In the genomic region with DNA sequence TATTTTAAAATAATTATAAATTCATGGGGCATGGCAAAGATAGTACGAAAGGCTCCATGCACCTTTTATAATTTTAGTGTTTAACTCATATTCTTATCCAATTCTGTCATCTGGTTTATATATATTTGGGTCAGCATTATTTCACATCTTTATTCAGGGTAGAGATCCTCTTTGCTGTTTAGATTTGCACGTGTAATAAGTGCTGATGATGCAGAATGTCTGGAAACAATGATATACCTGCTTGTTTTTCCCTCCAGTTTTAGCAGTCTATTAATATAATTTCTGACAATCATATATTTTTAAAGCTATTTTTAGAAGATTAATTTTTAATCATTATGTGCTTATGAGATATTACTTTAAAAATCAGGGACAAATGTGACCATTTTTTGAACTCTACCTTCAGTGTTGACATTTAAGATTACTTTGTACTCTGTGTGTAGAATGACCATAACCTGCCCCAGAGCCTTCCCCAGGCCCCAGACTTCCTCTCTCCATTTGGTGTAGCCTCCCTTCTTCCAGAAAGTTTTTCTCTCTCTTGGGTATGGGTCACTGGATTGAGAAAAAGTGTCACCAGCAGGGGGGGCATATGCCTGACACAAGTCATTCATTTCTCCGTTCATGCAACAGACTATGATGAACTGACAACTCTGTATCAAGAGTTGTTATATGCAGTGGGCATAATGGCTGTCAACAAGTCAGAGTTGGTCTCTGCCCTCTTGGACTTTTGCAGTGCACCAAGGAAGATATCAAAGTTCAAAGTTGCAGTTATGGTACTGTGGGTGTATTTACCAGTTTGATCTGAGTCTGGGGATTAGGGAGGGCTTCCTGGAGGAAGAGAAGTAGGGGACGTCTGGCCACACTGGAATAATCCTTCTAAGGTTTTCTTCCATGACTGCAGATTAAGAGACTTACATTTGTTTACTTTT, we compare ENCODE assay signal across 13 cellular contexts.
DNase-seq lines count a peak whose midpoint lies in the region; ATAC-seq, FAIRE-seq and TF ChIP-seq lines count a peak whose summit lies in the region.
"Had no signal": no experiment of that assay in that cellular context is flagged by ENCODE, and none has a peak within 500 bp of the region (broad histone marks: within the 10 kb centered on the region; RNA-seq: fewer than 3 reads in every experiment).

No MANE protein-coding gene starts in this region.

- no peaks in the 10 kb centered on the region for H3F3A ChIP-seq in Loucy (ENCODE audit: low read depth)

- H3K18ac ChIP-seq in H1 (ENCODE audit: extremely low read depth, low read length): no peak overlapping the region

- no peak for ATAC-seq in HG03571 (IDR thresholded peaks at IDR 0.05; ENCODE audit: unreplicated experiment)

- H3K9me3 Mint-ChIP-seq in progenitor cell of endocrine pancreas (ENCODE audit: low read depth): no peaks in the 10 kb centered on the region
- H3K9me3 Mint-ChIP-seq: central memory CD8-positive, alpha-beta T cell; stimulated activated naive B cell treated with anti-CD40 and anti-IgM and Interleukin-4, amounts not matched to agents 10 μg/mL and 1 μg/mL and 100 μg/mL, for 72 hours had no signal

- peaks cover 12% of the 10 kb centered on the region for H3K36me3 Mint-ChIP-seq in progenitor cell of endocrine pancreas (ENCODE audit: insufficient read depth)
- H3K36me3 Mint-ChIP-seq: stimulated activated naive B cell treated with anti-CD40 and anti-IgM and Interleukin-4, amounts not matched to agents 10 μg/mL and 1 μg/mL and 100 μg/mL, for 72 hours had no signal

- H3K4me3 Mint-ChIP-seq in progenitor cell of endocrine pancreas (ENCODE audit: low read depth): no peak overlapping the region
- H3K4me3 Mint-ChIP-seq: central memory CD8-positive, alpha-beta T cell; stimulated activated naive B cell treated with anti-CD40 and anti-IgM and Interleukin-4, amounts not matched to agents 10 μg/mL and 1 μg/mL and 100 μg/mL, for 72 hours had no signal

- H3K4me1 ChIP-seq in Loucy (ENCODE audit: insufficient read depth, low read length, poor library complexity, severe bottlenecking) (no peaks in the 10 kb centered on the region), H1 (replicated peaks in 1 of 4; ENCODE audit: control insufficient read depth in 3 of 4, insufficient read depth in 4 of 4, low read length in 3 of 4) (peaks cover 0 to 5% (median 1%) of the 10 kb centered on the region in 4 experiments; a peak in 1 of 7 replicates), thyroid gland (no peaks in the 10 kb centered on the region)

- no peak overlapping the region for H3K4ac ChIP-seq in H1 (replicated peaks; ENCODE audit: insufficient read length, low read depth, low read length)

- WGBS in H1 (ENCODE audit: extremely low coverage in 1 of 2, insufficient coverage in 1 of 2, insufficient read length in 1 of 2, insufficient replicate concordance in 2 of 2, low coverage in 1 of 2, low lambda C conversion rate in 2 of 2, missing lambda C conversion rate in 1 of 2), 2 experiments: 85% methylated on average over 4 of the region's 4 CpGs; no CpG with 5 or more reads in 1 of the 2 experiments
- WGBS in thyroid gland, 2 donors: 78 to 82% methylated on average over 4 of the region's 4 CpGs

- no peaks in the 10 kb centered on the region for H3K36me3 ChIP-seq in Loucy (ENCODE audit: insufficient read depth, low read length)
- no peaks in the 10 kb centered on the region; a peak in 1 of 8 replicates for H3K36me3 ChIP-seq in H1 (ENCODE audit: control insufficient read depth in 2 of 4, insufficient read depth in 4 of 4, low read length in 3 of 4)
- H3K36me3 ChIP-seq in thyroid gland: no peaks in the 10 kb centered on the region

- no peak overlapping the region for H2BK5ac ChIP-seq in H1 (ENCODE audit: low read depth, low read length)

- no peaks in the 10 kb centered on the region for H3K27me3 ChIP-seq in Loucy (ENCODE audit: insufficient read depth, low read length, poor library complexity, severe bottlenecking)
- H3K27me3 ChIP-seq in H1 (replicated peaks in 1 of 4; ENCODE audit: control insufficient read depth in 3 of 4, extremely low read depth in 1 of 4, insufficient read depth in 3 of 4, low read length in 3 of 4): no peaks in the 10 kb centered on the region; a peak in 1 of 7 replicates
- H3K27me3 ChIP-seq in thyroid gland: no peaks in the 10 kb centered on the region
- H3K27me3 ChIP-seq: right atrium auricular region had no signal

- H2AFZ ChIP-seq in Loucy (ENCODE audit: low read length): no peak overlapping the region
- no peak overlapping the region for H2AFZ ChIP-seq in H1 (ENCODE audit: low read length)

- H3K4me3 ChIP-seq in Loucy (ENCODE audit: low read length, poor library complexity, severe bottlenecking): no peak overlapping the region
- H3K4me3 ChIP-seq in H1 (ENCODE audit: extremely low read depth in 1 of 4, insufficient read depth in 2 of 4, low read depth in 3 of 4, low read length in 4 of 4): no peak overlapping the region
- H3K4me3 ChIP-seq in thyroid gland (replicated peaks in 1 of 3): no peak overlapping the region
- H3K4me3 ChIP-seq: right atrium auricular region had no signal

- H4K20me1 ChIP-seq in Loucy (ENCODE audit: insufficient read depth, low read length, poor library complexity, severe bottlenecking) (no peaks in the 10 kb centered on the region), H1 (replicated peaks in 1 of 2; ENCODE audit: control insufficient read depth in 1 of 2, insufficient read depth in 2 of 2, low read length in 2 of 2) (no peaks in the 10 kb centered on the region)

- POLR2A ChIA-PET in H1 (lab: Charles Lee; ENCODE audit: partially characterized antibody): no interaction called here

- H2BK120ac ChIP-seq in H1 (replicated peaks; ENCODE audit: low read depth, low read length): no peak overlapping the region

- no peak overlapping the region for H3K4me2 ChIP-seq in Loucy (ENCODE audit: low read depth, low read length, poor library complexity, severe bottlenecking)
- no peak overlapping the region for H3K4me2 ChIP-seq in H1 (ENCODE audit: insufficient read depth in 1 of 2, low read depth in 2 of 2, low read length in 2 of 2)

- H3K27ac ChIP-seq in H1 (ENCODE audit: low read depth, low read length): no peak overlapping the region
- H3K27ac ChIP-seq in thyroid gland: no peak overlapping the region
- H3K27ac ChIP-seq: right atrium auricular region had no signal

- H3K56ac ChIP-seq in H1 (replicated peaks; ENCODE audit: insufficient read length, low read depth, low read length): no peak overlapping the region

- no peak for TF ChIP-seq POLR2A in H1 (IDR thresholded peaks at IDR 0.05; ENCODE audit: control extremely low read depth in 1 of 2, low read depth in 2 of 2, low read length in 2 of 2)
- no peak for TF ChIP-seq POLR2A in thyroid gland (IDR thresholded peaks at IDR 0.05)

- H4K8ac ChIP-seq in H1 (ENCODE audit: extremely low read depth, insufficient read depth, low read length): no peak overlapping the region

- H3K9ac ChIP-seq in Loucy (ENCODE audit: low read depth, low read length, poor library complexity, severe bottlenecking): no peak overlapping the region
- no peak overlapping the region for H3K9ac ChIP-seq in H1 (replicated peaks in 1 of 4; ENCODE audit: extremely low read depth in 1 of 4, low read depth in 3 of 4, low read length in 3 of 4)

- H3K14ac ChIP-seq in H1 (ENCODE audit: insufficient read length): no peak overlapping the region

- peak; percentile 59 for TF ChIP-seq CTCF in Loucy (conservative IDR thresholded peaks at IDR 0.05; ENCODE audit: low read length)
- peak in 1 of 3 experiments; percentile 42; a peak in 2 of 4 replicates for TF ChIP-seq CTCF in H1 (IDR thresholded peaks at IDR 0.05; ENCODE audit: control extremely low read depth in 1 of 3, insufficient read depth in 1 of 3, low read depth in 1 of 3, low read length in 3 of 3)
- TF ChIP-seq CTCF in progenitor cell of endocrine pancreas (IDR thresholded peaks at IDR 0.05; ENCODE audit: unreplicated experiment): peak; percentile 17
- no peak for TF ChIP-seq CTCF in thyroid gland (IDR thresholded peaks at IDR 0.05)

- H3K9me3 ChIP-seq in Loucy (ENCODE audit: insufficient read depth, low read depth, low read length): no peaks in the 10 kb centered on the region
- H3K9me3 ChIP-seq in H1 (ENCODE audit: insufficient read depth in 2 of 2, low read depth in 1 of 2, low read length in 1 of 2): no peaks in the 10 kb centered on the region
- H3K9me3 ChIP-seq in thyroid gland: no peaks in the 10 kb centered on the region
- H3K9me3 ChIP-seq: right atrium auricular region had no signal

- H3K4me1 Mint-ChIP-seq in progenitor cell of endocrine pancreas (ENCODE audit: low read depth): peaks cover 25% of the 10 kb centered on the region
- H3K4me1 Mint-ChIP-seq: central memory CD8-positive, alpha-beta T cell had no signal

- no peaks in the 10 kb centered on the region for H3K9me2 ChIP-seq in Loucy (replicated peaks; ENCODE audit: low read depth, low read length)

- intact Hi-C loops in thyroid gland (cut with DNase I): loop anchor here (10.0 kb wide), 1 partner anchor 336 kb away; no protein-coding TSS in a partner anchor

- H4K5ac ChIP-seq in H1 (ENCODE audit: insufficient read length, low read depth, low read length): no peak overlapping the region

- no peaks in the 10 kb centered on the region for H3K79me2 ChIP-seq in Loucy (ENCODE audit: insufficient read depth, low read length)
- H3K79me2 ChIP-seq in H1 (ENCODE audit: control insufficient read depth in 1 of 2, insufficient read depth in 2 of 2, low read length in 2 of 2): no peaks in the 10 kb centered on the region

- TF ChIP-seq RAD21 in H1 (IDR thresholded peaks at IDR 0.05 in 1 of 2, conservative IDR thresholded peaks at IDR 0.05 in 1 of 2; ENCODE audit: low read depth in 2 of 2, low read length in 2 of 2): peak in 1 of 2 experiments; percentile 18; a peak in 1 of 4 replicates

- no peak overlapping the region for H4K91ac ChIP-seq in H1 (replicated peaks; ENCODE audit: insufficient read length, low read length)

- no peak overlapping the region for H2BK12ac ChIP-seq in H1 (ENCODE audit: low read depth, low read length)

- DNase-seq in NCI-H510A treated with DMSO at 0.1 percent for 48 hours (lab: John Stamatoyannopoulos, UW): peak; percentile 1
- DNase-seq in NCI-H510A (lab: John Stamatoyannopoulos, UW): no peak
- peak in 1 of 2 experiments; percentile 50 for DNase-seq in H1 (ENCODE audit: low read depth in 1 of 2, low spot score in 2 of 2)
- DNase-seq in progenitor cell of endocrine pancreas (ENCODE audit: low spot score, unreplicated experiment): no peak
- no peak for DNase-seq in foreskin melanocyte
- no peak for DNase-seq in thyroid gland
- DNase-seq: activated CD4-positive, alpha-beta T cell treated with anti-CD3 and anti-CD28 coated beads for 1 hour; NCI-H226; stimulated activated naive B cell treated with anti-CD40 and anti-IgM and Interleukin-4, amounts not matched to agents 10 μg/mL and 1 μg/mL and 100 μg/mL, for 72 hours had no signal

- no peak overlapping the region for H3K23ac ChIP-seq in H1 (ENCODE audit: insufficient read length)

- no peaks in the 10 kb centered on the region for H3K27me3 Mint-ChIP-seq in progenitor cell of endocrine pancreas
- H3K27me3 Mint-ChIP-seq: central memory CD8-positive, alpha-beta T cell had no signal

- TF ChIP-seq EP300 in H1 (IDR thresholded peaks at IDR 0.05; ENCODE audit: borderline replicate concordance in 1 of 2, low read depth in 2 of 2, low read length in 2 of 2): no peak

- no peak overlapping the region for H2BK20ac ChIP-seq in H1 (ENCODE audit: low read length)

- no peak overlapping the region for H2BK15ac ChIP-seq in H1 (ENCODE audit: low read length)

- H2AK5ac ChIP-seq in H1 (ENCODE audit: low read depth, low read length): no peak overlapping the region

- H3K23me2 ChIP-seq in H1 (ENCODE audit: low read depth, low read length): no peaks in the 10 kb centered on the region

- CTCF ChIA-PET in H1 (lab: Charles Lee; ENCODE audit: partially characterized antibody): interaction anchor here (0.6 to 10.3 kb wide), 13 partner anchors 16 to 473 kb away, joined by 3 to 140 read pairs (median 3); no protein-coding TSS in a partner anchor

- H3K79me1 ChIP-seq in H1 (ENCODE audit: low read depth, low read length): no peaks in the 10 kb centered on the region

- no peak for FAIRE-seq in H1 (lab: Jason Lieb, UNC)

- no peak overlapping the region for H3K27ac Mint-ChIP-seq in progenitor cell of endocrine pancreas
- H3K27ac Mint-ChIP-seq: stimulated activated naive B cell treated with anti-CD40 and anti-IgM and Interleukin-4, amounts not matched to agents 10 μg/mL and 1 μg/mL and 100 μg/mL, for 72 hours had no signal

Comparison
In these comparisons a context has a peak if more than half of its experiments do, and no peak if none do; other contexts are left out.
1. CTCF ChIP-seq: peak in Loucy (single experiment) and progenitor cell of endocrine pancreas (single experiment); none in thyroid gland (0 of 6).